ENCODE assay signal across 15 cellular contexts in the genomic region with DNA sequence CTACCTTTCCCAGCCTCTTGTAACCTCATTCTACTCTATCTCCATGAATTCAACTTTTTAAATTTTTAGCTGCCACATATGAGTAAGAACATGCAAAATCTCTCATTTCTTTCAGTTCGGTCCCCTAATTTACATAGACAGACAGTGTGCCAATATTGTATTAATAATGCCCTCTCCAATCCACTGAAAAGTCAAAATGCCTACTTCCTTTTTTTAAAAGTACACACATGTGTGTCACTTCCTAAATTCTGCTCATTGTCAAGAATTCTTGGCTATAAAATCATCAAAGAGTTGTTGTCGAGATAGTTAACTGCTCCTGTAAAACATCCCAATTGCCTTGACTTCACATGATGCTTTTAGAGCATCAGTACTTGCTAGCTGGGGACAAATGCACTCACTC.
DNase-seq lines count a peak whose midpoint lies in the region; ATAC-seq and TF ChIP-seq lines count a peak whose summit lies in the region.
"Had no signal": no experiment of that assay in that cellular context is flagged by ENCODE, and none has a peak within 500 bp of the region (broad histone marks: within the 10 kb centered on the region; RNA-seq: fewer than 3 reads in every experiment).

No MANE protein-coding gene starts in this region.

- H3K4me3 Mint-ChIP-seq in Caco-2 (ENCODE audit: unreplicated experiment): no peak overlapping the region

- POLR2A ChIA-PET in Caco-2 (lab: Charles Lee): no interaction called here

- peak; percentile 34 for ATAC-seq in HG02973 (IDR thresholded peaks at IDR 0.05; ENCODE audit: unreplicated experiment)
- no peak for ATAC-seq in HG02623 (IDR thresholded peaks at IDR 0.05; ENCODE audit: unreplicated experiment)

- H3K4me3 ChIP-seq in tibial nerve: no peak overlapping the region
- no peak overlapping the region for H3K4me3 ChIP-seq in Caco-2 (ENCODE audit: low read depth, low read length)
- H3K4me3 ChIP-seq: esophagus muscularis mucosa, thoracic aorta had no signal

- H3K4me1 ChIP-seq in tibial nerve (no peaks in the 10 kb centered on the region), Caco-2 (no peaks in the 10 kb centered on the region)
- H3K4me1 ChIP-seq: esophagus muscularis mucosa had no signal

- H3K9me3 ChIP-seq in tibial nerve (no peaks in the 10 kb centered on the region), Caco-2 (no peaks in the 10 kb centered on the region)
- H3K9me3 ChIP-seq: esophagus muscularis mucosa, neutrophil, thoracic aorta had no signal

- no peaks in the 10 kb centered on the region for H3K36me3 ChIP-seq in tibial nerve
- no peaks in the 10 kb centered on the region for H3K36me3 ChIP-seq in Caco-2 (ENCODE audit: control insufficient read depth, insufficient read depth, low read length)
- H3K36me3 ChIP-seq: esophagus muscularis mucosa, neutrophil, thoracic aorta had no signal

- intact Hi-C loops in head of caudate nucleus (cut with DNase I) (no loop called here), Caco-2 (cut with micrococcal nuclease; ENCODE audit: unreplicated experiment) (no loop called here)

- TF ChIP-seq CTCF in tibial nerve (IDR thresholded peaks at IDR 0.05) (no peak), Caco-2 (IDR thresholded peaks at IDR 0.05; ENCODE audit: insufficient read depth in 1 of 2, low read depth in 1 of 2, low read length in 1 of 2, severe bottlenecking in 1 of 2, unreplicated experiment in 1 of 2) (no peak)

- no peaks in the 10 kb centered on the region for H3K36me3 Mint-ChIP-seq in Caco-2 (ENCODE audit: insufficient read depth, unreplicated experiment)

- H3K27ac Mint-ChIP-seq in Caco-2 (ENCODE audit: unreplicated experiment): no peak overlapping the region

- peak; percentile 13 for DNase-seq in SKM-1 treated with dmso at 0.1 percent for 144 hours (lab: John Stamatoyannopoulos, UW; ENCODE audit: unreplicated experiment)
- no peak for DNase-seq in SKM-1 (lab: John Stamatoyannopoulos, UW; ENCODE audit: unreplicated experiment)
- DNase-seq in NOMO-1 (lab: John Stamatoyannopoulos, UW; ENCODE audit: unreplicated experiment in 2 of 2): peak; percentile 75 to 98
- DNase-seq in head of caudate nucleus: no peak
- DNase-seq in tibial nerve (ENCODE audit: low spot score in 2 of 2): no peak
- DNase-seq in Caco-2: no peak
- DNase-seq: activated T-cell treated with anti-CD3 and anti-CD28 coated beads, Interleukin-2, amount 50 U/mL, for 1 hour; Calu3; KG1 had no signal

- BruUV-seq in Caco-2 (replicated peaks; lab: Mats Ljungman, UMichigan): no TSS peak

- no peaks in the 10 kb centered on the region for H3K9me3 Mint-ChIP-seq in Caco-2 (ENCODE audit: unreplicated experiment)

- CTCF ChIA-PET in Caco-2 (lab: Charles Lee): no interaction called here

- H3K27ac ChIP-seq in tibial nerve: no peak overlapping the region
- H3K27ac ChIP-seq: 22Rv1, esophagus muscularis mucosa, neutrophil, thoracic aorta had no signal

- TF ChIP-seq POLR2A in tibial nerve (IDR thresholded peaks at IDR 0.05): no peak

- no peaks in the 10 kb centered on the region for H3K4me1 Mint-ChIP-seq in Caco-2 (ENCODE audit: low read depth, unreplicated experiment)

- H3K27me3 Mint-ChIP-seq in Caco-2 (ENCODE audit: insufficient read depth, unreplicated experiment): no peaks in the 10 kb centered on the region

- TF ChIP-seq EP300 in tibial nerve (IDR thresholded peaks at IDR 0.05): no peak

- H3K27me3 ChIP-seq in tibial nerve (no peaks in the 10 kb centered on the region), Caco-2 (replicated peaks; ENCODE audit: control insufficient read depth, insufficient read depth, low read length) (no peaks in the 10 kb centered on the region; the same call in 1 of the 2 replicates)
- H3K27me3 ChIP-seq: esophagus muscularis mucosa, neutrophil had no signal

- WGBS in tibial nerve, 2 donors: 49 to 53% methylated on average over 2 of the region's 2 CpGs

Comparison
In these comparisons a context has a peak if more than half of its experiments do, and no peak if none do; other contexts are left out.
1. DNase-seq: peak in SKM-1 treated with dmso at 0.1 percent for 144 hours (single experiment) and NOMO-1 (2 of 2); none in SKM-1 (single experiment), head of caudate nucleus (0 of 42), tibial nerve (0 of 2) and Caco-2 (0 of 2).